ENCODE assay signal across 16 cellular contexts in genomic region chr7:38000272-38000671, GRCh38.
A peak's percentile ranks its signal among the peaks of the same experiment; 100 is the strongest.
DNase-seq lines count a peak whose midpoint lies in the region; ATAC-seq and TF ChIP-seq lines count a peak whose summit lies in the region.
"Had no signal": no experiment of that assay in that cellular context is flagged by ENCODE, and none has a peak within 500 bp of the region (broad histone marks: within the 10 kb centered on the region; RNA-seq: fewer than 3 reads in every experiment).

No MANE protein-coding gene starts in this region.

- H3K27me3 Mint-ChIP-seq in naive thymus-derived CD4-positive, alpha-beta T cell: peaks cover 5 to 23% (median 15%) of the 10 kb centered on the region in 5 donors
- H3K27me3 Mint-ChIP-seq: activated CD4-positive, alpha-beta memory T cell treated with anti-CD3 and anti-CD28 coated beads, Interleukin-2, amount 10 ng/mL, durations not matched to agents 7 days and 5 days; activated naive CD8-positive, alpha-beta T cell treated with anti-CD3 and anti-CD28 coated beads, Interleukin-2, amount 10 ng/mL, durations not matched to agents 7 days and 5 days had no signal

- peak; percentile 59 for DNase-seq in AG08395 (ENCODE audit: low spot score)
- DNase-seq in adrenal gland: no peak
- DNase-seq in sigmoid colon: no peak
- DNase-seq in naive thymus-derived CD4-positive, alpha-beta T cell: no peak
- DNase-seq in tibial nerve (ENCODE audit: low spot score in 2 of 2): no peak
- DNase-seq in breast epithelium (ENCODE audit: low spot score in 2 of 2): no peak
- DNase-seq: activated CD4-positive, alpha-beta memory T cell treated with anti-CD3 and anti-CD28 coated beads, Interleukin-2, amount 10 ng/mL, durations not matched to agents 7 days and 5 days; activated naive CD8-positive, alpha-beta T cell treated with anti-CD3 and anti-CD28 coated beads, Interleukin-2, amount 10 ng/mL, durations not matched to agents 7 days and 5 days; immature natural killer cell; midbrain; MV-4-11; NCI-H69; stimulated activated naive CD4-positive, alpha-beta T cell treated with Interleukin-2 at 50 U/mL for 16 hours had no signal

- H3K9me3 ChIP-seq in adrenal gland (replicated peaks in 1 of 3): no peaks in the 10 kb centered on the region
- H3K9me3 ChIP-seq in gastroesophageal sphincter: peaks cover 0 to 4% (median 0%) of the 10 kb centered on the region in 3 donors
- no peaks in the 10 kb centered on the region for H3K9me3 ChIP-seq in sigmoid colon
- H3K9me3 ChIP-seq in naive thymus-derived CD4-positive, alpha-beta T cell (ENCODE audit: control insufficient read depth in 2 of 3, low read length in 3 of 3): no peaks in the 10 kb centered on the region
- no peaks in the 10 kb centered on the region for H3K9me3 ChIP-seq in tibial nerve
- H3K9me3 ChIP-seq in breast epithelium: no peaks in the 10 kb centered on the region

- no peaks in the 10 kb centered on the region for H3K27me3 ChIP-seq in adrenal gland
- no peaks in the 10 kb centered on the region for H3K27me3 ChIP-seq in gastroesophageal sphincter
- H3K27me3 ChIP-seq in sigmoid colon: no peaks in the 10 kb centered on the region
- H3K27me3 ChIP-seq in naive thymus-derived CD4-positive, alpha-beta T cell (ENCODE audit: control insufficient read depth in 2 of 2, insufficient read depth in 2 of 2, low read length in 2 of 2): peaks cover 0 to 7% of the 10 kb centered on the region in 2 donors
- H3K27me3 ChIP-seq in tibial nerve: no peaks in the 10 kb centered on the region
- no peaks in the 10 kb centered on the region for H3K27me3 ChIP-seq in breast epithelium

- no peak overlapping the region for H3K4me3 Mint-ChIP-seq in naive thymus-derived CD4-positive, alpha-beta T cell
- H3K4me3 Mint-ChIP-seq: activated CD4-positive, alpha-beta memory T cell treated with anti-CD3 and anti-CD28 coated beads, Interleukin-2, amount 10 ng/mL, durations not matched to agents 7 days and 5 days; activated naive CD8-positive, alpha-beta T cell treated with anti-CD3 and anti-CD28 coated beads, Interleukin-2, amount 10 ng/mL, durations not matched to agents 7 days and 5 days; central memory CD8-positive, alpha-beta T cell; immature natural killer cell had no signal

- H3K27ac ChIP-seq in adrenal gland (peak overlapping the region in 4 of 5 donors; percentile 14 to 78 (median 48)), gastroesophageal sphincter (peak overlapping the region in 3 of 4 donors; percentile 55 to 70 (median 61)), sigmoid colon (peak overlapping the region in 3 of 4 donors; percentile 13 to 30 (median 24)), tibial nerve (peak overlapping the region in 2 of 4 donors; percentile 63 to 64), breast epithelium (peak overlapping the region in 1 of 2 donors; percentile 23)
- no peak overlapping the region for H3K27ac ChIP-seq in naive thymus-derived CD4-positive, alpha-beta T cell (ENCODE audit: low read depth, low read length)

- TF ChIP-seq EP300 in gastroesophageal sphincter (IDR thresholded peaks at IDR 0.05) (no peak), sigmoid colon (IDR thresholded peaks at IDR 0.05) (no peak), tibial nerve (IDR thresholded peaks at IDR 0.05) (peak in 1 of 2 donors; percentile 49)

- TF ChIP-seq POLR2A in adrenal gland (IDR thresholded peaks at IDR 0.05) (no peak), gastroesophageal sphincter (IDR thresholded peaks at IDR 0.05) (no peak), sigmoid colon (IDR thresholded peaks at IDR 0.05) (no peak), tibial nerve (IDR thresholded peaks at IDR 0.05) (no peak), breast epithelium (IDR thresholded peaks at IDR 0.05) (no peak), GM18505 (IDR thresholded peaks at IDR 0.05; ENCODE audit: borderline replicate concordance, extremely low read depth, insufficient read depth, insufficient read length) (no peak)

- H3K4me1 Mint-ChIP-seq in naive thymus-derived CD4-positive, alpha-beta T cell: no peaks in the 10 kb centered on the region
- H3K4me1 Mint-ChIP-seq: activated CD4-positive, alpha-beta memory T cell treated with anti-CD3 and anti-CD28 coated beads, Interleukin-2, amount 10 ng/mL, durations not matched to agents 7 days and 5 days; activated naive CD8-positive, alpha-beta T cell treated with anti-CD3 and anti-CD28 coated beads, Interleukin-2, amount 10 ng/mL, durations not matched to agents 7 days and 5 days; central memory CD8-positive, alpha-beta T cell; immature natural killer cell had no signal

- peaks cover 0 to 18% (median 7%) of the 10 kb centered on the region in 11 donors for H3K9me3 Mint-ChIP-seq in naive thymus-derived CD4-positive, alpha-beta T cell
- H3K9me3 Mint-ChIP-seq: activated CD4-positive, alpha-beta memory T cell treated with anti-CD3 and anti-CD28 coated beads, Interleukin-2, amount 10 ng/mL, durations not matched to agents 7 days and 5 days; activated naive CD8-positive, alpha-beta T cell treated with anti-CD3 and anti-CD28 coated beads, Interleukin-2, amount 10 ng/mL, durations not matched to agents 7 days and 5 days; central memory CD8-positive, alpha-beta T cell had no signal

- H3K4me3 ChIP-seq in adrenal gland: peak overlapping the region in 1 of 4 donors; percentile 3
- no peak overlapping the region for H3K4me3 ChIP-seq in gastroesophageal sphincter
- H3K4me3 ChIP-seq in sigmoid colon: no peak overlapping the region
- no peak overlapping the region for H3K4me3 ChIP-seq in naive thymus-derived CD4-positive, alpha-beta T cell (ENCODE audit: low read length)
- no peak overlapping the region for H3K4me3 ChIP-seq in tibial nerve
- no peak overlapping the region for H3K4me3 ChIP-seq in breast epithelium

- H3K36me3 ChIP-seq in adrenal gland (replicated peaks in 1 of 2) (no peaks in the 10 kb centered on the region), gastroesophageal sphincter (no peaks in the 10 kb centered on the region), sigmoid colon (no peaks in the 10 kb centered on the region), tibial nerve (no peaks in the 10 kb centered on the region), breast epithelium (no peaks in the 10 kb centered on the region)
- no peaks in the 10 kb centered on the region for H3K36me3 ChIP-seq in naive thymus-derived CD4-positive, alpha-beta T cell (ENCODE audit: control insufficient read depth in 2 of 3, insufficient read depth in 3 of 3, low read length in 3 of 3)

- H3K27ac Mint-ChIP-seq in naive thymus-derived CD4-positive, alpha-beta T cell: no peak overlapping the region
- H3K27ac Mint-ChIP-seq: activated CD4-positive, alpha-beta memory T cell treated with anti-CD3 and anti-CD28 coated beads, Interleukin-2, amount 10 ng/mL, durations not matched to agents 7 days and 5 days; activated naive CD8-positive, alpha-beta T cell treated with anti-CD3 and anti-CD28 coated beads, Interleukin-2, amount 10 ng/mL, durations not matched to agents 7 days and 5 days; immature natural killer cell had no signal

- POLR2A ChIA-PET in naive thymus-derived CD4-positive, alpha-beta T cell (lab: Charles Lee): no interaction called here

- CTCF ChIA-PET in naive thymus-derived CD4-positive, alpha-beta T cell (lab: Charles Lee): no interaction called here

- TF ChIP-seq CTCF in adrenal gland (IDR thresholded peaks at IDR 0.05): no peak
- no peak for TF ChIP-seq CTCF in gastroesophageal sphincter (IDR thresholded peaks at IDR 0.05)
- TF ChIP-seq CTCF in sigmoid colon (IDR thresholded peaks at IDR 0.05): no peak
- no peak for TF ChIP-seq CTCF in tibial nerve (IDR thresholded peaks at IDR 0.05)
- no peak for TF ChIP-seq CTCF in breast epithelium (IDR thresholded peaks at IDR 0.05)

- intact Hi-C loops in adrenal gland (cut with DNase I) (no loop called here), sigmoid colon (cut with DNase I) (no loop called here), breast epithelium (cut with DNase I; ENCODE audit: low total_unique reads) (no loop called here)
- intact Hi-C loops in naive thymus-derived CD4-positive, alpha-beta T cell (cut with micrococcal nuclease): no loop called here

- H3K4me1 ChIP-seq in adrenal gland (replicated peaks in 1 of 2) (peaks cover 13 to 18% of the 10 kb centered on the region in 2 donors), gastroesophageal sphincter (peaks cover 0 to 19% (median 3%) of the 10 kb centered on the region in 3 donors), sigmoid colon (peaks cover 0 to 16% (median 11%) of the 10 kb centered on the region in 4 donors), tibial nerve (peaks cover 0 to 36% (median 6%) of the 10 kb centered on the region in 4 donors), breast epithelium (no peaks in the 10 kb centered on the region)
- no peaks in the 10 kb centered on the region for H3K4me1 ChIP-seq in naive thymus-derived CD4-positive, alpha-beta T cell (ENCODE audit: control insufficient read depth in 2 of 2, insufficient read depth in 2 of 2, low read length in 2 of 2)

- ATAC-seq in gastroesophageal sphincter: peak; percentile 74
- ATAC-seq in naive thymus-derived CD4-positive, alpha-beta T cell: no peak
- ATAC-seq in GM18505 (IDR thresholded peaks at IDR 0.05; ENCODE audit: unreplicated experiment): no peak

- H3K36me3 Mint-ChIP-seq in naive thymus-derived CD4-positive, alpha-beta T cell: no peaks in the 10 kb centered on the region
- H3K36me3 Mint-ChIP-seq: activated naive CD8-positive, alpha-beta T cell treated with anti-CD3 and anti-CD28 coated beads, Interleukin-2, amount 10 ng/mL, durations not matched to agents 7 days and 5 days had no signal

- 10 to 28% (median 19%) methylated on average over 3 of the region's 3 CpGs for WGBS in adrenal gland, 4 donors
- WGBS in gastroesophageal sphincter (ENCODE audit: low coverage in 1 of 2), 2 donors: 27 to 34% methylated on average over 3 of the region's 3 CpGs
- WGBS in sigmoid colon, 2 donors: 58 to 60% methylated on average over 3 of the region's 3 CpGs
- WGBS in tibial nerve, 2 donors: 14 to 18% methylated on average over 3 of the region's 3 CpGs
